In genomic region chr7:5437348-5437892, GRCh38 we compare ENCODE assay signal across 24 cellular contexts.
"Had no signal": no experiment of that assay in that cellular context is flagged by ENCODE, and none has a peak within 500 bp of the region (broad histone marks: within the 10 kb centered on the region; RNA-seq: fewer than 3 reads in every experiment).

No MANE protein-coding gene starts in this region.

- H3K36me3 ChIP-seq: brain microvascular endothelial cell had no signal

- ATAC-seq: activated T-cell treated with anti-CD3 and anti-CD28 coated beads, Interleukin-2, amount 50 U/mL, for 4 hours; activated T-helper 17 cell treated with anti-CD3 and anti-CD28 coated beads, Interleukin-2, amount 50 U/mL, for 72 hours; T-cell had no signal

- H3K4me1 Mint-ChIP-seq: activated CD4-positive, alpha-beta T cell treated with anti-CD3 and anti-CD28 coated beads, Interleukin-2, amount 10 ng/mL, durations not matched to agents 24 days and 14 days; activated T-helper 17 cell treated with anti-CD3 and anti-CD28 coated beads, Interleukin-2, amount 50 U/mL, for 72 hours; T-cell had no signal

- H3K27me3 ChIP-seq: brain microvascular endothelial cell had no signal

- DNase-seq: activated B cell treated with CpG ODN at 0.5 μM for 24 hours; activated CD4-positive, alpha-beta memory T cell treated with anti-CD3 and anti-CD28 coated beads for 36 hours; activated CD4-positive, alpha-beta T cell treated with anti-CD3 and anti-CD28 coated beads for 1 hour; activated CD4-positive, alpha-beta T cell treated with anti-CD3 and anti-CD28 coated beads, Interleukin-2, amount 10 ng/mL, durations not matched to agents 24 days and 14 days; activated CD8-positive, alpha-beta memory T cell treated with anti-CD3 and anti-CD28 coated beads for 24 hours; activated gamma-delta T cell; activated naive CD4-positive, alpha-beta T cell treated with anti-CD3 and anti-CD28 coated beads for 36 hours; activated T-cell treated with anti-CD3 and anti-CD28 coated beads, Interleukin-2, amount 50 U/mL, for 4 hours; brain microvascular endothelial cell; caudate nucleus; KG1; NCI-H1092; NCI-H1417; NCI-H1930; NCI-H345; NCI-H510A; NCI-H526 treated with DMSO at 0.1 percent for 48 hours; NK-92 treated with Interleukin-12 subunit alpha and Interleukin-12 subunit beta, amount 100 ng/mL, for 24 hours; T-cell; T-helper 2 cell; T1000 had no signal

- H3K27ac Mint-ChIP-seq: activated B cell treated with CpG ODN at 0.5 μM for 24 hours; activated CD4-positive, alpha-beta memory T cell treated with anti-CD3 and anti-CD28 coated beads for 36 hours; activated CD4-positive, alpha-beta T cell treated with anti-CD3 and anti-CD28 coated beads, Interleukin-2, amount 10 ng/mL, durations not matched to agents 24 days and 14 days; activated naive CD4-positive, alpha-beta T cell treated with anti-CD3 and anti-CD28 coated beads for 36 hours; activated naive CD8-positive, alpha-beta T cell; activated T-helper 17 cell treated with anti-CD3 and anti-CD28 coated beads, Interleukin-2, amount 50 U/mL, for 72 hours; T-cell had no signal

- H3K27ac ChIP-seq: brain microvascular endothelial cell, SK-N-MC had no signal

- H3K9me3 Mint-ChIP-seq: activated CD4-positive, alpha-beta T cell treated with anti-CD3 and anti-CD28 coated beads, Interleukin-2, amount 10 ng/mL, durations not matched to agents 24 days and 14 days had no signal

- H3K4me3 Mint-ChIP-seq: activated B cell treated with CpG ODN at 0.5 μM for 24 hours; activated CD4-positive, alpha-beta memory T cell treated with anti-CD3 and anti-CD28 coated beads for 36 hours; activated CD4-positive, alpha-beta T cell treated with anti-CD3 and anti-CD28 coated beads, Interleukin-2, amount 10 ng/mL, durations not matched to agents 24 days and 14 days; activated naive CD4-positive, alpha-beta T cell treated with anti-CD3 and anti-CD28 coated beads for 36 hours; activated naive CD8-positive, alpha-beta T cell; activated T-cell treated with anti-CD3 and anti-CD28 coated beads, Interleukin-2, amount 50 U/mL, for 4 hours; activated T-helper 17 cell treated with anti-CD3 and anti-CD28 coated beads, Interleukin-2, amount 50 U/mL, for 72 hours; T-cell had no signal

- H3K4me3 ChIP-seq: SK-N-MC had no signal
